36 cellular contexts compared by ENCODE assay signal in genomic region chr5:179080724-179081123, GRCh38.
"Had no signal": no experiment of that assay in that cellular context is flagged by ENCODE, and none has a peak within 500 bp of the region (broad histone marks: within the 10 kb centered on the region; RNA-seq: fewer than 3 reads in every experiment).

No MANE protein-coding gene starts in this region.

- DNase-seq: activated B cell treated with CpG ODN at 0.5 μM for 24 hours; activated CD4-positive, alpha-beta memory T cell treated with anti-CD3 and anti-CD28 coated beads for 36 hours; activated CD4-positive, alpha-beta T cell treated with anti-CD3 and anti-CD28 coated beads for 4 hours; activated CD4-positive, alpha-beta T cell treated with anti-CD3 and anti-CD28 coated beads, Interleukin-2, amount 10 ng/mL, durations not matched to agents 24 days and 14 days; activated CD4-positive, alpha-beta T cell treated with anti-CD3 and anti-CD28 coated beads, Interleukin-2, amount 50 U/mL, for 1 hour; activated CD4-positive, alpha-beta T cell treated with anti-CD3 and anti-CD28 coated beads, Interleukin-2, amount 50 U/mL, for 4 hours; activated CD4-positive, CD25-positive, alpha-beta regulatory T cell treated with anti-CD3 and anti-CD28 coated beads, Interleukin-2, amount 50 U/mL, for 72 hours; activated CD8-positive, alpha-beta memory T cell treated with anti-CD3 and anti-CD28 coated beads, Interleukin-2, amount 50 U/mL, for 4 hours; activated CD8-positive, alpha-beta T cell treated with anti-CD3 and anti-CD28 coated beads for 36 hours; activated effector memory CD4-positive, alpha-beta T cell treated with anti-CD3 and anti-CD28 coated beads, Interleukin-2, amount 50 U/mL, for 16 hours; activated gamma-delta T cell treated with Interleukin-2 at 50 U/mL for 16 hours; activated naive CD4-positive, alpha-beta T cell; activated naive CD4-positive, alpha-beta T cell treated with anti-CD3 and anti-CD28 coated beads for 36 hours; activated naive CD4-positive, alpha-beta T cell treated with anti-CD3 and anti-CD28 coated beads, Interleukin-2, amount 50 U/mL, for 16 hours; activated naive CD8-positive, alpha-beta T cell treated with anti-CD3 and anti-CD28 coated beads for 36 hours; activated T-cell treated with anti-CD3 and anti-CD28 coated beads for 4 hours; activated T-cell treated with anti-CD3 and anti-CD28 coated beads, Interleukin-2, amount 50 U/mL, for 1 hour; activated T-cell treated with anti-CD3 and anti-CD28 coated beads, Interleukin-2, amount 50 U/mL, for 4 hours; activated T-cell treated with anti-CD3 and anti-CD28 coated beads, Interleukin-2, amount 50 U/mL, for 72 hours; amygdala; anterior cingulate cortex; caudate nucleus; SW 1271; T-helper 1 cell; T-helper 2 cell; T-helper 9 cell had no signal

- H3K36me3 ChIP-seq: cardiac muscle cell had no signal

- H3K4me1 Mint-ChIP-seq: activated B cell treated with CpG ODN at 0.5 μM for 24 hours; activated CD4-positive, alpha-beta T cell treated with anti-CD3 and anti-CD28 coated beads, Interleukin-2, amount 10 ng/mL, durations not matched to agents 24 days and 14 days; activated naive CD8-positive, alpha-beta T cell treated with anti-CD3 and anti-CD28 coated beads for 36 hours; activated T-helper 17 cell treated with anti-CD3 and anti-CD28 coated beads, Interleukin-2, amount 50 U/mL, for 72 hours; brain; central memory CD8-positive, alpha-beta T cell had no signal

- H3K27me3 ChIP-seq: ascending aorta, cardiac muscle cell had no signal

- H3K4me3 Mint-ChIP-seq: activated B cell treated with CpG ODN at 0.5 μM for 24 hours; activated CD4-positive, alpha-beta memory T cell treated with anti-CD3 and anti-CD28 coated beads for 36 hours; activated CD4-positive, alpha-beta T cell treated with anti-CD3 and anti-CD28 coated beads, Interleukin-2, amount 10 ng/mL, durations not matched to agents 24 days and 14 days; activated CD8-positive, alpha-beta T cell treated with anti-CD3 and anti-CD28 coated beads for 36 hours; activated naive CD4-positive, alpha-beta T cell treated with anti-CD3 and anti-CD28 coated beads for 36 hours; activated naive CD8-positive, alpha-beta T cell treated with anti-CD3 and anti-CD28 coated beads for 36 hours; activated T-cell treated with anti-CD3 and anti-CD28 coated beads, Interleukin-2, amount 50 U/mL, for 4 hours; activated T-cell treated with anti-CD3 and anti-CD28 coated beads, Interleukin-2, amount 50 U/mL, for 72 hours; activated T-helper 1 cell treated with anti-CD3 and anti-CD28 coated beads, Interleukin-12 subunit alpha, Interleukin-12 subunit beta, Interleukin-2, Interleukin-4 antibody, amounts not matched to agents 30 ng/mL and 10 ng/mL and 1 ng/mL, durations not matched to agents 14 hours and 24 hours and 36 hours; activated T-helper 17 cell treated with anti-CD3 and anti-CD28 coated beads, Interleukin-2, amount 50 U/mL, for 72 hours; brain; central memory CD8-positive, alpha-beta T cell; T-helper 1 cell treated with Interleukin-12 subunit alpha and Interleukin-12 subunit beta and Interleukin-4 antibody, amounts not matched to agents 30 μg/mL and 1 μg/mL, for 36 hours; T-helper 2 cell treated with Interferon-gamma antibody and Interleukin-4, amounts not matched to agents 5 μg/mL and 100 μg/mL, for 36 hours had no signal

- H3K27me3 Mint-ChIP-seq: activated B cell treated with CpG ODN at 0.5 μM for 24 hours; activated CD4-positive, alpha-beta memory T cell treated with anti-CD3 and anti-CD28 coated beads for 36 hours; activated CD4-positive, alpha-beta T cell treated with anti-CD3 and anti-CD28 coated beads, Interleukin-2, amount 10 ng/mL, durations not matched to agents 24 days and 14 days; activated CD8-positive, alpha-beta T cell treated with anti-CD3 and anti-CD28 coated beads for 36 hours; activated naive CD8-positive, alpha-beta T cell treated with anti-CD3 and anti-CD28 coated beads for 36 hours; activated T-helper 17 cell treated with anti-CD3 and anti-CD28 coated beads, Interleukin-2, amount 50 U/mL, for 72 hours; brain; central memory CD8-positive, alpha-beta T cell had no signal

- H3K4me3 ChIP-seq: cardiac muscle cell had no signal

- H3K4me1 ChIP-seq: ascending aorta had no signal

- H3K27ac ChIP-seq: ascending aorta, cardiac muscle cell, VCaP had no signal

- H3K27ac Mint-ChIP-seq: activated B cell treated with CpG ODN at 0.5 μM for 24 hours; activated CD4-positive, alpha-beta memory T cell treated with anti-CD3 and anti-CD28 coated beads for 36 hours; activated CD4-positive, alpha-beta T cell treated with anti-CD3 and anti-CD28 coated beads, Interleukin-2, amount 10 ng/mL, durations not matched to agents 24 days and 14 days; activated CD8-positive, alpha-beta T cell treated with anti-CD3 and anti-CD28 coated beads for 36 hours; activated naive CD4-positive, alpha-beta T cell treated with anti-CD3 and anti-CD28 coated beads for 36 hours; activated naive CD4-positive, alpha-beta T cell treated with anti-CD3 and anti-CD28 coated beads, Interleukin-2, amount 50 U/mL, for 72 hours; activated naive CD8-positive, alpha-beta T cell treated with anti-CD3 and anti-CD28 coated beads for 36 hours; activated T-cell treated with anti-CD3 and anti-CD28 coated beads, Interleukin-2, amount 50 U/mL, for 72 hours; activated T-helper 1 cell treated with anti-CD3 and anti-CD28 coated beads, Interleukin-12 subunit alpha, Interleukin-12 subunit beta, Interleukin-2, Interleukin-4 antibody, amounts not matched to agents 30 ng/mL and 10 ng/mL and 1 ng/mL, durations not matched to agents 14 hours and 24 hours and 36 hours; activated T-helper 17 cell treated with anti-CD3 and anti-CD28 coated beads, Interleukin-2, amount 50 U/mL, for 72 hours; brain; T-helper 1 cell treated with Interleukin-12 subunit alpha and Interleukin-12 subunit beta and Interleukin-4 antibody, amounts not matched to agents 30 μg/mL and 1 μg/mL, for 36 hours; T-helper 2 cell treated with Interferon-gamma antibody and Interleukin-4, amounts not matched to agents 5 μg/mL and 100 μg/mL, for 36 hours had no signal
